Comparison of ENCODE assay signal across 15 cellular contexts in genomic region chr4:2072971-2073807, GRCh38. TPM values are rescaled to one million over a fixed set of nuclear protein-coding genes. Genes with fewer than 3 reads are reported as not detected.
"Had no signal": no experiment of that assay in that cellular context is flagged by ENCODE, and none has a peak within 500 bp of the region (broad histone marks: within the 10 kb centered on the region; RNA-seq: fewer than 3 reads in every experiment).

No MANE protein-coding gene starts in this region.

- DNase-seq: activated CD4-positive, alpha-beta memory T cell treated with anti-CD3 and anti-CD28 coated beads for 36 hours; activated CD4-positive, alpha-beta T cell treated with anti-CD3 and anti-CD28 coated beads for 1 hour; activated gamma-delta T cell treated with Interleukin-2 at 50 U/mL for 16 hours; activated T-cell treated with anti-CD3 and anti-CD28 coated beads, Interleukin-2, amount 50 U/mL, for 4 hours; mammary epithelial cell; natural killer cell; stimulated activated CD4-positive, alpha-beta T cell treated with anti-CD3 and anti-CD28 coated beads, Interleukin-4, amount 100 ng/mL, for 1 hour; stimulated activated CD8-positive, alpha-beta memory T cell treated with anti-CD3 and anti-CD28 coated beads, Interleukin-4, amount 100 ng/mL, for 48 hours; stomach; T-helper 9 cell; uterus had no signal

- H3K4me3 ChIP-seq: prostate gland, stomach, thyroid gland, uterus had no signal

- ATAC-seq: activated T-cell treated with anti-CD3 and anti-CD28 coated beads, Interleukin-2, amount 50 U/mL, for 4 hours; esophagus mucosa; left colon; natural killer cell had no signal

- H3K9me3 ChIP-seq: prostate gland, stomach, thyroid gland, uterus had no signal

- H3K27ac ChIP-seq: prostate gland, stomach, uterus had no signal

- H3K4me1 ChIP-seq: prostate gland, stomach, uterus had no signal

- H3K36me3 ChIP-seq: prostate gland, stomach, thyroid gland, uterus had no signal

RNA-seq across cellular contexts. Expression of gene NAT8L, which starts 14.1 kb away (rescaled TPM):
- total RNA-seq: natural killer cell had no signal
